ENCODE assay signal across 16 cellular contexts in genomic region chr12:95220190-95220589, GRCh38. TPM values are rescaled to one million over a fixed set of nuclear protein-coding genes. Genes with fewer than 3 reads are reported as not detected.
A peak's percentile ranks its signal among the peaks of the same experiment; 100 is the strongest.
DNase-seq lines count a peak whose midpoint lies in the region; ATAC-seq and TF ChIP-seq lines count a peak whose summit lies in the region.
"Had no signal": no experiment of that assay in that cellular context is flagged by ENCODE, and none has a peak within 500 bp of the region (broad histone marks: within the 10 kb centered on the region; RNA-seq: fewer than 3 reads in every experiment).

No MANE protein-coding gene starts in this region.

- TF ChIP-seq POLR2A in spleen (IDR thresholded peaks at IDR 0.05), result no peak

- TF ChIP-seq CTCF in WTC11 (IDR thresholded peaks at IDR 0.05) (no peak), fibroblast of villous mesenchyme (IDR thresholded peaks at IDR 0.05; ENCODE audit: insufficient read depth, low read depth, low read length) (no peak), type B pancreatic cell (conservative IDR thresholded peaks at IDR 0.05) (no peak), spleen (IDR thresholded peaks at IDR 0.05 in 8 of 11, conservative IDR thresholded peaks at IDR 0.05 in 3 of 11) (no peak)

- POLR2A ChIA-PET in WTC11 (lab: Charles Lee), result interaction anchor here (0.6 kb wide), 1 partner anchor 575 kb away, joined by 8 read pairs; no protein-coding TSS in a partner anchor

- DNase-seq in stimulated activated naive CD8-positive, alpha-beta T cell treated with anti-CD3 and anti-CD28 coated beads, Interleukin-15, Interleukin-2, amounts not matched to agents 100 U/mL and 50 U/mL, for 24 hours, result no peak
- DNase-seq in WTC11 (ENCODE audit: low spot score) (no peak), fibroblast of villous mesenchyme (ENCODE audit: low read depth) (no peak), type B pancreatic cell (ENCODE audit: extremely low spot score, unreplicated experiment) (no peak), SHP77 treated with DMSO at 0.1 percent for 48 hours (lab: John Stamatoyannopoulos, UW) (no peak), spleen (no peak), NCI-H1436 (lab: John Stamatoyannopoulos, UW) (no peak)
- DNase-seq: activated CD4-positive, alpha-beta memory T cell treated with anti-CD3 and anti-CD28 coated beads, Interleukin-2, amount 10 ng/mL, durations not matched to agents 7 days and 5 days; heart right ventricle; left ventricle myocardium inferior; NCI-H2081; posterior cingulate gyrus; stimulated activated naive B cell treated with anti-CD40 and anti-IgM and Interleukin-4, amounts not matched to agents 10 μg/mL and 1 μg/mL and 100 μg/mL, for 72 hours; T-helper 1 cell had no signal

- peaks cover 0 to 13% (median 2%) of the 10 kb centered on the region in 6 donors for H3K36me3 ChIP-seq in spleen

- CTCF ChIA-PET in WTC11 (lab: Charles Lee), result interaction anchor here (0.6 kb wide), 1 partner anchor 730 kb away, joined by 5 read pairs; no protein-coding TSS in a partner anchor

- H3K27ac ChIP-seq in spleen, result no peak overlapping the region
- H3K27ac ChIP-seq: left ventricle myocardium inferior had no signal

- peak overlapping the region; percentile 5 for H3K27ac Mint-ChIP-seq in stimulated activated naive CD8-positive, alpha-beta T cell treated with anti-CD3 and anti-CD28 coated beads, Interleukin-15, Interleukin-2, amounts not matched to agents 100 ng/mL and 50 ng/mL, for 24 hours
- H3K27ac Mint-ChIP-seq in WTC11, result no peak overlapping the region
- H3K27ac Mint-ChIP-seq in type B pancreatic cell, result no peak overlapping the region
- H3K27ac Mint-ChIP-seq: activated CD4-positive, alpha-beta memory T cell treated with anti-CD3 and anti-CD28 coated beads, Interleukin-2, amount 10 ng/mL, durations not matched to agents 7 days and 5 days; B cell; stimulated activated naive B cell treated with anti-CD40 and anti-IgM and Interleukin-4, amounts not matched to agents 10 μg/mL and 1 μg/mL and 100 μg/mL, for 72 hours had no signal

- H3K4me3 Mint-ChIP-seq in stimulated activated naive CD8-positive, alpha-beta T cell treated with anti-CD3 and anti-CD28 coated beads, Interleukin-15, Interleukin-2, amounts not matched to agents 100 ng/mL and 50 ng/mL, for 24 hours, result peak overlapping the region; percentile 51
- peak overlapping the region; percentile 97 for H3K4me3 Mint-ChIP-seq in WTC11
- H3K4me3 Mint-ChIP-seq in type B pancreatic cell, result peak overlapping the region; percentile 64
- H3K4me3 Mint-ChIP-seq: activated CD4-positive, alpha-beta memory T cell treated with anti-CD3 and anti-CD28 coated beads, Interleukin-2, amount 10 ng/mL, durations not matched to agents 7 days and 5 days; B cell; stimulated activated naive B cell treated with anti-CD40 and anti-IgM and Interleukin-4, amounts not matched to agents 10 μg/mL and 1 μg/mL and 100 μg/mL, for 72 hours had no signal

- H3K27me3 Mint-ChIP-seq in stimulated activated naive CD8-positive, alpha-beta T cell treated with anti-CD3 and anti-CD28 coated beads, Interleukin-15, Interleukin-2, amounts not matched to agents 100 ng/mL and 50 ng/mL, for 24 hours, result peaks cover 3% of the 10 kb centered on the region
- H3K27me3 Mint-ChIP-seq in WTC11 (ENCODE audit: low read depth) (no peaks in the 10 kb centered on the region), type B pancreatic cell (no peaks in the 10 kb centered on the region)
- H3K27me3 Mint-ChIP-seq: B cell; stimulated activated naive B cell treated with anti-CD40 and anti-IgM and Interleukin-4, amounts not matched to agents 10 μg/mL and 1 μg/mL and 100 μg/mL, for 72 hours had no signal

- no peaks in the 10 kb centered on the region for H3K9me3 Mint-ChIP-seq in stimulated activated naive CD8-positive, alpha-beta T cell treated with anti-CD3 and anti-CD28 coated beads, Interleukin-15, Interleukin-2, amounts not matched to agents 100 ng/mL and 50 ng/mL, for 24 hours
- H3K9me3 Mint-ChIP-seq in WTC11, result peaks cover 4% of the 10 kb centered on the region; the same call in 1 of the 2 replicates
- no peaks in the 10 kb centered on the region for H3K9me3 Mint-ChIP-seq in type B pancreatic cell
- H3K9me3 Mint-ChIP-seq: activated CD4-positive, alpha-beta memory T cell treated with anti-CD3 and anti-CD28 coated beads, Interleukin-2, amount 10 ng/mL, durations not matched to agents 7 days and 5 days; stimulated activated naive B cell treated with anti-CD40 and anti-IgM and Interleukin-4, amounts not matched to agents 10 μg/mL and 1 μg/mL and 100 μg/mL, for 72 hours had no signal

- H3K4me1 Mint-ChIP-seq in stimulated activated naive CD8-positive, alpha-beta T cell treated with anti-CD3 and anti-CD28 coated beads, Interleukin-15, Interleukin-2, amounts not matched to agents 100 ng/mL and 50 ng/mL, for 24 hours (ENCODE audit: low read depth), result peaks cover 60% of the 10 kb centered on the region
- H3K4me1 Mint-ChIP-seq in WTC11 (peaks cover 38% of the 10 kb centered on the region), type B pancreatic cell (ENCODE audit: unreplicated experiment) (peaks cover 19% of the 10 kb centered on the region)

- ATAC-seq in stimulated activated naive CD8-positive, alpha-beta T cell treated with anti-CD3 and anti-CD28 coated beads, Interleukin-15, Interleukin-2, amounts not matched to agents 100 U/mL and 50 U/mL, for 24 hours, result no peak
- no peak for ATAC-seq in WTC11
- ATAC-seq: heart right ventricle; stimulated activated naive B cell treated with anti-CD40 and anti-IgM and Interleukin-4, amounts not matched to agents 10 μg/mL and 1 μg/mL and 100 μg/mL, for 72 hours had no signal

- no peaks in the 10 kb centered on the region for H3K9me3 ChIP-seq in spleen
- H3K9me3 ChIP-seq: heart right ventricle, left ventricle myocardium inferior had no signal

- WGBS in spleen, 5 donors, result 94 to 97% (median 96%) methylated on average over 4 of the region's 4 CpGs

- peaks cover 0 to 55% (median 29%) of the 10 kb centered on the region in 6 donors for H3K4me1 ChIP-seq in spleen

- intact Hi-C loops in spleen (cut with DNase I; ENCODE audit: low total_unique reads), result no loop called here

- H3K4me3 ChIP-seq in fibroblast of villous mesenchyme (ENCODE audit: low read depth, low read length) (peak overlapping the region; percentile 99), spleen (no peak overlapping the region)

- peaks cover 24% of the 10 kb centered on the region for H3K36me3 Mint-ChIP-seq in stimulated activated naive CD8-positive, alpha-beta T cell treated with anti-CD3 and anti-CD28 coated beads, Interleukin-15, Interleukin-2, amounts not matched to agents 100 ng/mL and 50 ng/mL, for 24 hours (ENCODE audit: low read depth)
- H3K36me3 Mint-ChIP-seq in WTC11 (peaks cover 23% of the 10 kb centered on the region), type B pancreatic cell (peaks cover 19% of the 10 kb centered on the region)

- H3K27me3 ChIP-seq in spleen (replicated peaks in 1 of 7), result no peaks in the 10 kb centered on the region
- H3K27me3 ChIP-seq: heart right ventricle had no signal

TF ChIP-seq in WTC11, 78 proteins besides CTCF, POLR2A, EP300 and RAD21 (continues in another document):
- TF ChIP-seq USF1 (CRISPR knock-in tag; IDR thresholded peaks at IDR 0.05), result no peak
- TF ChIP-seq ZNF671 (CRISPR knock-in tag; IDR thresholded peaks at IDR 0.05), result no peak
- no peak for TF ChIP-seq CBFB (CRISPR knock-in tag; IDR thresholded peaks at IDR 0.05; ENCODE audit: low read depth)
- TF ChIP-seq ZNF281 (CRISPR knock-in tag; IDR thresholded peaks at IDR 0.05), result no peak
- no peak for TF ChIP-seq NR1H2 (CRISPR knock-in tag; IDR thresholded peaks at IDR 0.05)
- TF ChIP-seq TCF7 (CRISPR knock-in tag; IDR thresholded peaks at IDR 0.05; ENCODE audit: low read depth), result no peak

RNA-seq across cellular contexts. Expression of gene VEZT, which starts 2.6 kb away (rescaled TPM):
- 51.5 to 54.5 TPM (median 53.9 TPM) in 3 replicates for total RNA-seq in WTC11 (2021)
- 73.4 and 84.6 TPM in 2 replicates for total RNA-seq in fibroblast of villous mesenchyme
- 58.6 and 69.1 TPM in 2 replicates for total RNA-seq in type B pancreatic cell (ENCODE audit: low replicate concordance)
- total RNA-seq in spleen, result 10 to 100 TPM; 38.6 to 64.3 (median 48.7) TPM
- 10 to 100 TPM; 17.0 to 19.8 (median 17.8) TPM for polyA plus RNA-seq in spleen

RNA-seq across cellular contexts. Expression of gene FGD6, which starts 2.9 kb away (rescaled TPM):
- 24.2 to 28.2 TPM (median 24.4 TPM) in 3 replicates for total RNA-seq in WTC11 (2021)
- 11.9 and 18.1 TPM in 2 replicates for total RNA-seq in fibroblast of villous mesenchyme
- total RNA-seq in type B pancreatic cell (ENCODE audit: low replicate concordance), result 15.8 and 27.5 TPM in 2 replicates
- 10 to 100 TPM in 6 of 7 donors, 1 to 10 TPM in 1; 8.5 to 13.0 (median 10.8) TPM for total RNA-seq in spleen
- 1 to 10 TPM in 2 of 3 donors, under 1 TPM in 1; 0.78 to 1.9 (median 1.7) TPM for polyA plus RNA-seq in spleen
